12 cellular contexts compared by ENCODE assay signal in the genomic region with DNA sequence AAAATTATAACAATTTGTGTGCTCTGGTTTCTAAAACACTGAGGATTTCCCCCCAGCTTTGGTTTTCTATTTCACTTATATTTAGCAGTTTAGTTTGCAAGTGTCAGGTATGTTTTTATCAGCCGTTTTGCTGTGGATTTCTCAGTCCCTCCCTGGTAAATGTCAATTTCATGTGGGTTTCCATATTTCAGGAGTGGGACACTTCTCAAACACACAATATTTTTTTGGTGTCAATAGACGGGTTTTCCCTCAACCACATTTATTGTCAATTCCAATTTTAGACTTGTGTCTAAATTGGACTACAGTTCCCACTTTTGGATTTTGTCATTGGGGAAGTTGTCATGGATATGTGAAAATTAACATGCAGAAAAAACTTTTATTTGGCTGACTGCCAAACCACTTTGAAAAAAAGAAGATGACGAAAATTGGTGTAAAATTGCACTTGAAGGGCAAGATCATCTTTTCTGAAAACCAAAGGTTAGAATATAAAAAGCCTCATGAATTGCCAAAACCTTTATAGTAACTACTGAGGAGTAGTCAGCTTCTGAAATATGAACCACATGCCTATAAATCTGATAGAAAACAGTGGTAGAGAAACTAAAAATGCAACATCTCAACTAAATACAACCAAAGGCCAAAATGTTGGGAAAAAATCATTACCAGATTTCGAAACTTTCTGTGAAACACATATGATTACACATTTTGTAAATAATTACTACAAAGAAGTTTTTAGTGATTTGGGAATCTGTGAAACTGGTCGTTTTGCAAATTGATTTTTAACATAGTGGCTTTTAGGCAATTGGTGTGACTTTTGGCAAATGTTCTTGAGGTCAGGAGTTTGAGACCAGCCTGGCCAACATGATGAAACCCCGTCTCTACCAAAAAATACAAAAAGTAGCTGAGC.
DNase-seq lines count a peak whose midpoint lies in the region; ATAC-seq and TF ChIP-seq lines count a peak whose summit lies in the region.
"Had no signal": no experiment of that assay in that cellular context is flagged by ENCODE, and none has a peak within 500 bp of the region (broad histone marks: within the 10 kb centered on the region; RNA-seq: fewer than 3 reads in every experiment).

No MANE protein-coding gene starts in this region.

- peaks cover 20% of the 10 kb centered on the region for H3K4me1 ChIP-seq in SJSA1 (replicated peaks)

- H3K4me3 ChIP-seq in HFF-Myc (replicated peaks; ENCODE audit: low read depth, low read length) (no peak overlapping the region), SJSA1 (no peak overlapping the region), fibroblast of villous mesenchyme (ENCODE audit: low read depth, low read length) (no peak overlapping the region)
- H3K4me3 ChIP-seq: BLaER1 treated with 17β-estradiol and CSF1 and Interleukin-3, amounts not matched to agents 10 nM and 100 nM; skin epidermis had no signal

- TF ChIP-seq CTCF in HFF-Myc (IDR thresholded peaks at IDR 0.05; ENCODE audit: low read depth, low read length, missing control alignments), result no peak
- no peak for TF ChIP-seq CTCF in fibroblast of villous mesenchyme (IDR thresholded peaks at IDR 0.05; ENCODE audit: insufficient read depth, low read depth, low read length)

- H3K36me3 ChIP-seq in SJSA1, result peaks cover 41% of the 10 kb centered on the region
- H3K36me3 ChIP-seq: BLaER1 treated with 17β-estradiol and CSF1 and Interleukin-3, amounts not matched to agents 10 nM and 100 nM had no signal

- H3K9me3 ChIP-seq in SJSA1 (replicated peaks), result 0 out of 2 replicates have a peak, but pooled peaks cover 3% of the 10 kb centered on the region

- H3K27me3 ChIP-seq in SJSA1 (replicated peaks), result no peaks in the 10 kb centered on the region

- no peak for ATAC-seq in GM18873 (IDR thresholded peaks at IDR 0.05; ENCODE audit: low FRiP score, unreplicated experiment)

- peak; percentile 44 for DNase-seq in AG08395 (ENCODE audit: low spot score)
- DNase-seq in HFF-Myc (ENCODE audit: extremely low read depth, low read depth), result peak; percentile 9
- DNase-seq in SJSA1 (ENCODE audit: low read depth in 1 of 2, low spot score in 2 of 2), result peak in 1 of 2 experiments; percentile 31
- peak; percentile 83 for DNase-seq in fibroblast of villous mesenchyme (ENCODE audit: low read depth)
- DNase-seq in NCI-H345 (lab: John Stamatoyannopoulos, UW), result no peak
- DNase-seq in effector CD4-positive, alpha-beta T cell, result no peak
- DNase-seq in OCI-M2 (lab: John Stamatoyannopoulos, UW; ENCODE audit: unreplicated experiment), result no peak
- DNase-seq: activated gamma-delta T cell, NCI-H2171 had no signal

- peak overlapping the region; percentile 18 for H3K27ac ChIP-seq in SJSA1

Comparison
In these comparisons a context has a peak if more than half of its experiments do, and no peak if none do; other contexts are left out.
1. DNase-seq: peak in AG08395 (single experiment), HFF-Myc (single experiment) and fibroblast of villous mesenchyme (single experiment); none in NCI-H345 (single experiment), effector CD4-positive, alpha-beta T cell (single experiment) and OCI-M2 (single experiment).